Comparison of ENCODE assay signal across 1 cellular context in genomic region chr9:131776473-131776872, GRCh38.
A peak's percentile ranks its signal among the peaks of the same experiment; 100 is the strongest.
TF ChIP-seq lines count a peak whose summit lies in the region.

No MANE protein-coding gene starts in this region.

TF ChIP-seq in HepG2, 621 proteins besides CTCF, POLR2A, EP300 and RAD21 (continued from another document and continues in another):
- no peak for TF ChIP-seq ZBTB37 (CRISPR knock-in tag; IDR thresholded peaks at IDR 0.05)
- TF ChIP-seq, protein P1, sequence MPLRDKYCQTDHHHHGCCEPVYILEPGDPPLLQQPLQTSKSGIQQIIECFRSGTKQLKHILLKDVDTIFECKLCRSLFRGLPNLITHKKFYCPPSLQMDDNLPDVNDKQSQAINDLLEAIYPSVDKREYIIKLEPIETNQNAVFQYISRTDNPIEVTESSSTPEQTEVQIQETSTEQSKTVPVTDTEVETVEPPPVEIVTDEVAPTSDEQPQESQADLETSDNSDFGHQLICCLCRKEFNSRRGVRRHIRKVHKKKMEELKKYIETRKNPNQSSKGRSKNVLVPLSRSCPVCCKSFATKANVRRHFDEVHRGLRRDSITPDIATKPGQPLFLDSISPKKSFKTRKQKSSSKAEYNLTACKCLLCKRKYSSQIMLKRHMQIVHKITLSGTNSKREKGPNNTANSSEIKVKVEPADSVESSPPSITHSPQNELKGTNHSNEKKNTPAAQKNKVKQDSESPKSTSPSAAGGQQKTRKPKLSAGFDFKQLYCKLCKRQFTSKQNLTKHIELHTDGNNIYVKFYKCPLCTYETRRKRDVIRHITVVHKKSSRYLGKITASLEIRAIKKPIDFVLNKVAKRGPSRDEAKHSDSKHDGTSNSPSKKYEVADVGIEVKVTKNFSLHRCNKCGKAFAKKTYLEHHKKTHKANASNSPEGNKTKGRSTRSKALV (CRISPR knock-in tag; IDR thresholded peaks at IDR 0.05) = no peak
- TF ChIP-seq RFX5 (IDR thresholded peaks at IDR 0.05; ENCODE audit: low read depth, low read length) = no peak
- no peak for TF ChIP-seq ZNF292 (CRISPR knock-in tag; IDR thresholded peaks at IDR 0.05; ENCODE audit: borderline replicate concordance, low read depth)
- TF ChIP-seq ZNF580 (CRISPR knock-in tag; IDR thresholded peaks at IDR 0.05; ENCODE audit: borderline replicate concordance, low read depth) = no peak
- TF ChIP-seq MAF1 (CRISPR knock-in tag; IDR thresholded peaks at IDR 0.05; ENCODE audit: borderline replicate concordance) = no peak
- no peak for TF ChIP-seq SAFB2 (CRISPR knock-in tag; IDR thresholded peaks at IDR 0.05; ENCODE audit: borderline replicate concordance, low read depth)
- no peak for TF ChIP-seq HINFP (CRISPR knock-in tag; IDR thresholded peaks at IDR 0.05; ENCODE audit: low read depth)
- TF ChIP-seq TBX3 (IDR thresholded peaks at IDR 0.05; ENCODE audit: borderline replicate concordance) = no peak
- no peak for TF ChIP-seq FOXP1 (IDR thresholded peaks at IDR 0.05)
- TF ChIP-seq FOXP1 (CRISPR knock-in tag; IDR thresholded peaks at IDR 0.05) = no peak
- TF ChIP-seq CREB3 (CRISPR knock-in tag; IDR thresholded peaks at IDR 0.05) = no peak
- no peak for TF ChIP-seq NFYC (CRISPR knock-in tag; IDR thresholded peaks at IDR 0.05)
- no peak for TF ChIP-seq RFX3 (CRISPR knock-in tag; IDR thresholded peaks at IDR 0.05)
- 0 out of 2 replicates have a peak, but pooled peaks have one; percentile 25 for TF ChIP-seq AKNA (CRISPR knock-in tag; IDR thresholded peaks at IDR 0.05; ENCODE audit: borderline replicate concordance)
- no peak for TF ChIP-seq CAMTA2 (CRISPR knock-in tag; IDR thresholded peaks at IDR 0.05; ENCODE audit: borderline replicate concordance)
- no peak for TF ChIP-seq ZNF781 (CRISPR knock-in tag; IDR thresholded peaks at IDR 0.05; ENCODE audit: borderline replicate concordance, not compliant biosample characterization)
- TF ChIP-seq NFATC3 (CRISPR knock-in tag; IDR thresholded peaks at IDR 0.05) = no peak
- 0 out of 2 replicates have a peak, but pooled peaks have one; percentile 24 for TF ChIP-seq ZBTB20 (CRISPR knock-in tag; IDR thresholded peaks at IDR 0.05; ENCODE audit: borderline replicate concordance, low read depth)
- no peak for TF ChIP-seq SRF (IDR thresholded peaks at IDR 0.05; ENCODE audit: low read depth, low read length)
- TF ChIP-seq ZNF549 (CRISPR knock-in tag; IDR thresholded peaks at IDR 0.05) = no peak
- TF ChIP-seq NFIC (IDR thresholded peaks at IDR 0.05; ENCODE audit: low read length) = no peak
- no peak for TF ChIP-seq CBX2 (IDR thresholded peaks at IDR 0.05; ENCODE audit: low read depth, low read length)
- TF ChIP-seq CBX2 (CRISPR knock-in tag; IDR thresholded peaks at IDR 0.05; ENCODE audit: low read depth) = no peak
- TF ChIP-seq, protein P2, sequence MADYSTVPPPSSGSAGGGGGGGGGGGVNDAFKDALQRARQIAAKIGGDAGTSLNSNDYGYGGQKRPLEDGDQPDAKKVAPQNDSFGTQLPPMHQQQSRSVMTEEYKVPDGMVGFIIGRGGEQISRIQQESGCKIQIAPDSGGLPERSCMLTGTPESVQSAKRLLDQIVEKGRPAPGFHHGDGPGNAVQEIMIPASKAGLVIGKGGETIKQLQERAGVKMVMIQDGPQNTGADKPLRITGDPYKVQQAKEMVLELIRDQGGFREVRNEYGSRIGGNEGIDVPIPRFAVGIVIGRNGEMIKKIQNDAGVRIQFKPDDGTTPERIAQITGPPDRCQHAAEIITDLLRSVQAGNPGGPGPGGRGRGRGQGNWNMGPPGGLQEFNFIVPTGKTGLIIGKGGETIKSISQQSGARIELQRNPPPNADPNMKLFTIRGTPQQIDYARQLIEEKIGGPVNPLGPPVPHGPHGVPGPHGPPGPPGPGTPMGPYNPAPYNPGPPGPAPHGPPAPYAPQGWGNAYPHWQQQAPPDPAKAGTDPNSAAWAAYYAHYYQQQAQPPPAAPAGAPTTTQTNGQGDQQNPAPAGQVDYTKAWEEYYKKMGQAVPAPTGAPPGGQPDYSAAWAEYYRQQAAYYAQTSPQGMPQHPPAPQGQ (CRISPR knock-in tag; IDR thresholded peaks at IDR 0.05; ENCODE audit: borderline replicate concordance) = no peak
- no peak for TF ChIP-seq RARG (CRISPR knock-in tag; IDR thresholded peaks at IDR 0.05; ENCODE audit: low read depth)
- TF ChIP-seq ZFY (CRISPR knock-in tag; IDR thresholded peaks at IDR 0.05) = no peak
- TF ChIP-seq ZNF574 (CRISPR knock-in tag; IDR thresholded peaks at IDR 0.05) = 0 out of 2 replicates have a peak, but pooled peaks have one; percentile 18
- TF ChIP-seq ZSCAN9 (CRISPR knock-in tag; IDR thresholded peaks at IDR 0.05; ENCODE audit: borderline replicate concordance) = peak; percentile 78; the same call in 1 of the 2 replicates
- TF ChIP-seq BHLHE40 (IDR thresholded peaks at IDR 0.05; ENCODE audit: low read length) = no peak
- TF ChIP-seq NFKB2 (CRISPR knock-in tag; IDR thresholded peaks at IDR 0.05; ENCODE audit: borderline replicate concordance) = peak; percentile 37; the same call in 1 of the 2 replicates
- no peak for TF ChIP-seq ZNF816 (CRISPR knock-in tag; IDR thresholded peaks at IDR 0.05; ENCODE audit: borderline replicate concordance)
- TF ChIP-seq TCF7 (IDR thresholded peaks at IDR 0.05; ENCODE audit: low read depth) = no peak
- TF ChIP-seq RBM39 (IDR thresholded peaks at IDR 0.05; ENCODE audit: low read depth, low read length, poor library complexity, severe bottlenecking) = no peak
- no peak for TF ChIP-seq ARNT (IDR thresholded peaks at IDR 0.05)
- TF ChIP-seq MXI1 (IDR thresholded peaks at IDR 0.05; ENCODE audit: borderline replicate concordance, low read depth, low read length) = no peak
- 0 out of 2 replicates have a peak, but pooled peaks have one; percentile 70 for TF ChIP-seq KLF6 (CRISPR knock-in tag; IDR thresholded peaks at IDR 0.05)
- no peak for TF ChIP-seq HNF4A (CRISPR knock-in tag; IDR thresholded peaks at IDR 0.05)
- TF ChIP-seq FOXJ3 (CRISPR knock-in tag; IDR thresholded peaks at IDR 0.05; ENCODE audit: borderline replicate concordance) = no peak
